8 cellular contexts compared by ENCODE assay signal in the genomic region with DNA sequence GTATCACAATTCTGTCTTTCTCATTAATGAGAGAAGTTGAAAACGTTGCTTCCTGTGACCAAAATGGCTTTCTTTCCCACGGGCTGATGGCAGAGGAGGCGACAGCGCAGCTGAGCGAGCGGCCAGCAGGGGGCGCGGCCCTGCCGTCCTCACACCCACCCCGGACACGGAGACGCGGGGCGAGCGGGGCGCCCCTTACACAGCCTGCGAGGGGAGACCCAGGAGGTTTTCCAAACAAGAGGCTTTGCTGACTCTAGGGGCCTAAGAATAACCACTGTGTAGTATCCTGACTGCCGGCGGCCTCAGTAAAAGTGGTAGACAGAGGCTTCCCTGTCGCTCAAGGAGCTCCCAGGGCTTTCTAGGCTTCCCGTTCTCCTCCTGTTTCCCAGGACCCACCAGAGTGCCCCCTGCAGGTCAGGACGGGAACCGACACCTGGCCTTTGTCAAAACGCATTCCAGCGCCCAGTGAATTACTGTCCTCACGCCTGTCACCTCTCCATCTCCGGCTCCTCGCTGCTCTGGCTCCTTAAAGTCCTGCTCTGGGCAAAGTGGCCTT. TPM values are rescaled to one million over a fixed set of nuclear protein-coding genes. Genes with fewer than 3 reads are reported as not detected.
DNase-seq lines count a peak whose midpoint lies in the region; ATAC-seq, FAIRE-seq and TF ChIP-seq lines count a peak whose summit lies in the region.

No MANE protein-coding gene starts in this region.

- H3K27ac ChIP-seq in ascending aorta (peak overlapping the region; percentile 82 to 84), hepatocyte (peak overlapping the region; percentile 60), rectal smooth muscle tissue (ENCODE audit: low read depth, low read length) (peak overlapping the region; percentile 58)

- TF ChIP-seq CTCF in ascending aorta (IDR thresholded peaks at IDR 0.05) (peak; percentile 92 to 95 (median 94)), hepatocyte (IDR thresholded peaks at IDR 0.05; ENCODE audit: poor library complexity) (peak; percentile 95)

- H3K4me3 ChIP-seq in ascending aorta (peak overlapping the region; percentile 52 to 65), hepatocyte (peak overlapping the region; percentile 25), rectal smooth muscle tissue (ENCODE audit: low read length) (peak overlapping the region; percentile 68)

- WGBS in hepatocyte (ENCODE audit: low lambda C conversion rate, missing lambda C conversion rate), result 1% methylated on average over 28 of the region's 28 CpGs

- TF ChIP-seq POLR2A in GM12892 (IDR thresholded peaks at IDR 0.05; ENCODE audit: low read depth, low read length), result no peak

- no peak overlapping the region for H3K9ac ChIP-seq in rectal smooth muscle tissue (ENCODE audit: low read length)

- no peaks in the 10 kb centered on the region for H3K9me3 ChIP-seq in ascending aorta
- no peaks in the 10 kb centered on the region for H3K9me3 ChIP-seq in hepatocyte (ENCODE audit: low read depth)

- no peaks in the 10 kb centered on the region for H3K36me3 ChIP-seq in ascending aorta
- no peaks in the 10 kb centered on the region for H3K36me3 ChIP-seq in hepatocyte (replicated peaks; ENCODE audit: insufficient read depth, low read depth)
- no peaks in the 10 kb centered on the region for H3K36me3 ChIP-seq in rectal smooth muscle tissue (ENCODE audit: control insufficient read depth, insufficient read depth, low read length)

- peak; percentile 97 for ATAC-seq in HG02798 (IDR thresholded peaks at IDR 0.05; ENCODE audit: poor library complexity, unreplicated experiment)

- H3K9me2 ChIP-seq in hepatocyte (replicated peaks; ENCODE audit: insufficient read depth), result no peaks in the 10 kb centered on the region

- peak overlapping the region; percentile 94 for H2AFZ ChIP-seq in hepatocyte

- intact Hi-C loops in ascending aorta (cut with DNase I), result loop anchor here (1.0 kb wide), 2 partner anchors 57 to 167 kb away; partner anchors contain the start of gene ARHGAP26

- peak; percentile 55 for DNase-seq in GM12892 (ENCODE audit: insufficient read length)
- peak; percentile 85 to 90 (median 85) for DNase-seq in NCI-H1417 (lab: John Stamatoyannopoulos, UW)
- DNase-seq in T-helper 2 cell, result peak; percentile 67 to 89 (median 74)
- DNase-seq in ascending aorta (ENCODE audit: low spot score in 2 of 2), result peak; percentile 49 to 93
- peak; percentile 92 for DNase-seq in hepatocyte (ENCODE audit: low spot score)
- no peak for DNase-seq in cortex of kidney (lab: John Stamatoyannopoulos, UW)

- no peaks in the 10 kb centered on the region for H3K79me2 ChIP-seq in hepatocyte

- peak; percentile 88 for FAIRE-seq in GM12892 (lab: Jason Lieb, UNC)

- H3K4me2 ChIP-seq in hepatocyte, result peak overlapping the region; percentile 80

- H3K4me1 ChIP-seq in ascending aorta (peaks cover 0 to 5% of the 10 kb centered on the region in 2 donors), hepatocyte (ENCODE audit: insufficient read depth) (no peaks in the 10 kb centered on the region), rectal smooth muscle tissue (ENCODE audit: control insufficient read depth, insufficient read depth, low read length) (peaks cover 4% of the 10 kb centered on the region)

- H4K20me1 ChIP-seq in hepatocyte (ENCODE audit: insufficient read depth, poor library complexity, severe bottlenecking), result no peaks in the 10 kb centered on the region

- H3K27me3 ChIP-seq in ascending aorta (no peaks in the 10 kb centered on the region), hepatocyte (peaks cover 3% of the 10 kb centered on the region), rectal smooth muscle tissue (ENCODE audit: control insufficient read depth, insufficient read depth, low read length) (peaks cover 3% of the 10 kb centered on the region)

RNA-seq across cellular contexts. Expression of gene FGF1, which starts 27.3 kb away (rescaled TPM):
- polyA plus RNA-seq in GM12892 (2012; ENCODE audit: missing spikeins), result not detected
- total RNA-seq in ascending aorta, result 23.5 TPM
- total RNA-seq in hepatocyte, result 0.08 and 0.23 TPM in 2 replicates
- polyA plus RNA-seq in hepatocyte, result 0.27 TPM in 1 of 2 replicates, not detected in the other

RNA-seq across cellular contexts. Expression of gene ARHGAP26, which starts 56.9 kb away (rescaled TPM):
- polyA plus RNA-seq in GM12892 (2012; ENCODE audit: missing spikeins), result 25.5 TPM
- total RNA-seq in ascending aorta, result 34.9 TPM
- total RNA-seq in hepatocyte, result 16.5 and 20.0 TPM in 2 replicates
- polyA plus RNA-seq in hepatocyte, result 11.7 and 19.8 TPM in 2 replicates

Comparison
In these comparisons a context has a peak if more than half of its experiments do, and no peak if none do; other contexts are left out.
1. RNA of gene FGF1, which starts 27.3 kb away (total RNA-seq): 23.5 TPM in ascending aorta (single experiment); 0.08 to 0.23 TPM in hepatocyte; every median in the first group is over 10 times any median in the second.
2. Peak in every context shown above with its lines, with median percentiles within 50 percentile points of each other: H3K27ac ChIP-seq and H3K4me3 ChIP-seq.